16 cellular contexts compared by ENCODE assay signal in the genomic region with DNA sequence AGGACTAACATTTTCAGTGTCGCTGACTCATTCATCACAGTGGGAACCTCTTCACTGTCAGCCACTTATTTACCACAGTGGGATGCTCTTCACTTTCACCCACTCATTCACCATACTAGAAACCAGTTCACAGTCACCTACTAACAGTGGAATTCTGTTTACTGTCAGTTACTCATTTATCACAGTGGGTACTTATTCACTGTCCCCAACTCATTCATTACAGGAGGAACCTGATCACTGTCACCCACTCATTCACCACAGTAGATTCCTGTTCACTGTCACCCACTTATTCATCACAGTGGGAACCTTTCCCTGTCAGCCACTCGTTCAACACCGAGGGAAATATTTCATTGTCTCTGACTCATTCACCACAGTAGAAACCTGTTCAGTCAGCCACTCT. TPM values are rescaled to one million over a fixed set of nuclear protein-coding genes. Genes with fewer than 3 reads are reported as not detected.
DNase-seq lines count a peak whose midpoint lies in the region; ATAC-seq, FAIRE-seq and TF ChIP-seq lines count a peak whose summit lies in the region.
"Had no signal": no experiment of that assay in that cellular context is flagged by ENCODE, and none has a peak within 500 bp of the region (broad histone marks: within the 10 kb centered on the region; RNA-seq: fewer than 3 reads in every experiment).

No MANE protein-coding gene starts in this region.

- peaks cover 48% of the 10 kb centered on the region for H3K36me3 Mint-ChIP-seq in activated CD8-positive, alpha-beta T cell treated with anti-CD3 and anti-CD28 coated beads for 36 hours (ENCODE audit: low read depth)
- peaks cover 4% of the 10 kb centered on the region for H3K36me3 Mint-ChIP-seq in activated CD8-positive, alpha-beta T cell treated with anti-CD3 and anti-CD28 coated beads, Interleukin-2, amount 10 ng/mL, durations not matched to agents 7 days and 5 days (ENCODE audit: low read depth)
- peaks cover 52% of the 10 kb centered on the region for H3K36me3 Mint-ChIP-seq in activated naive CD8-positive, alpha-beta T cell
- H3K36me3 Mint-ChIP-seq in activated naive CD8-positive, alpha-beta T cell treated with anti-CD3 and anti-CD28 coated beads, Interleukin-2, amount 50 U/mL, for 24 hours (ENCODE audit: low read depth): peaks cover 76% of the 10 kb centered on the region

- H3K9me3 Mint-ChIP-seq in activated CD8-positive, alpha-beta T cell treated with anti-CD3 and anti-CD28 coated beads for 36 hours: peaks cover 72% of the 10 kb centered on the region
- peaks cover 23% of the 10 kb centered on the region for H3K9me3 Mint-ChIP-seq in activated CD8-positive, alpha-beta T cell treated with anti-CD3 and anti-CD28 coated beads, Interleukin-2, amount 10 ng/mL, durations not matched to agents 7 days and 5 days (ENCODE audit: insufficient read depth)
- H3K9me3 Mint-ChIP-seq in activated naive CD8-positive, alpha-beta T cell (ENCODE audit: low read depth): peaks cover 66% of the 10 kb centered on the region
- H3K9me3 Mint-ChIP-seq in activated naive CD8-positive, alpha-beta T cell treated with anti-CD3 and anti-CD28 coated beads, Interleukin-2, amount 50 U/mL, for 24 hours: peaks cover 83% of the 10 kb centered on the region

- H3K27ac Mint-ChIP-seq in activated CD8-positive, alpha-beta T cell treated with anti-CD3 and anti-CD28 coated beads for 36 hours: no peak overlapping the region
- H3K27ac Mint-ChIP-seq in activated CD8-positive, alpha-beta T cell treated with anti-CD3 and anti-CD28 coated beads, Interleukin-2, amount 10 ng/mL, durations not matched to agents 7 days and 5 days: no peak overlapping the region
- peak overlapping the region; percentile 56 for H3K27ac Mint-ChIP-seq in activated naive CD8-positive, alpha-beta T cell
- no peak overlapping the region for H3K27ac Mint-ChIP-seq in activated naive CD8-positive, alpha-beta T cell treated with anti-CD3 and anti-CD28 coated beads, Interleukin-2, amount 50 U/mL, for 24 hours
- H3K27ac Mint-ChIP-seq: CD4-positive, CD25-positive, alpha-beta regulatory T cell had no signal

- peak; percentile 34 for ATAC-seq in activated CD8-positive, alpha-beta T cell treated with anti-CD3 and anti-CD28 coated beads for 36 hours
- ATAC-seq in activated CD8-positive, alpha-beta T cell treated with anti-CD3 and anti-CD28 coated beads, Interleukin-2, amount 10 ng/mL, durations not matched to agents 7 days and 5 days: no peak
- ATAC-seq in activated naive CD8-positive, alpha-beta T cell treated with anti-CD3 and anti-CD28 coated beads, Interleukin-2, amount 50 U/mL, for 24 hours: no peak
- ATAC-seq: HCT116, HepG2 had no signal

- no peak overlapping the region for H3K4me3 Mint-ChIP-seq in activated CD8-positive, alpha-beta T cell treated with anti-CD3 and anti-CD28 coated beads for 36 hours
- H3K4me3 Mint-ChIP-seq in activated CD8-positive, alpha-beta T cell treated with anti-CD3 and anti-CD28 coated beads, Interleukin-2, amount 10 ng/mL, durations not matched to agents 7 days and 5 days: no peak overlapping the region
- no peak overlapping the region for H3K4me3 Mint-ChIP-seq in activated naive CD8-positive, alpha-beta T cell
- no peak overlapping the region for H3K4me3 Mint-ChIP-seq in activated naive CD8-positive, alpha-beta T cell treated with anti-CD3 and anti-CD28 coated beads, Interleukin-2, amount 50 U/mL, for 24 hours

- intact Hi-C loops in activated CD8-positive, alpha-beta T cell treated with anti-CD3 and anti-CD28 coated beads for 36 hours (cut with micrococcal nuclease): no loop called here

- CTCF ChIA-PET in activated CD8-positive, alpha-beta T cell treated with anti-CD3 and anti-CD28 coated beads for 36 hours (lab: Charles Lee): no interaction called here
- CTCF ChIA-PET in activated CD8-positive, alpha-beta T cell treated with anti-CD3 and anti-CD28 coated beads, Interleukin-2, amount 10 ng/mL, durations not matched to agents 7 days and 5 days (lab: Charles Lee): no interaction called here

- no peak for FAIRE-seq in GM12891 (lab: Jason Lieb, UNC)
- FAIRE-seq: GM18507, H54, HepG2 had no signal

- H3K4me1 Mint-ChIP-seq in activated CD8-positive, alpha-beta T cell treated with anti-CD3 and anti-CD28 coated beads for 36 hours (ENCODE audit: low read depth): no peaks in the 10 kb centered on the region
- no peaks in the 10 kb centered on the region for H3K4me1 Mint-ChIP-seq in activated CD8-positive, alpha-beta T cell treated with anti-CD3 and anti-CD28 coated beads, Interleukin-2, amount 10 ng/mL, durations not matched to agents 7 days and 5 days (ENCODE audit: low read depth)
- no peaks in the 10 kb centered on the region for H3K4me1 Mint-ChIP-seq in activated naive CD8-positive, alpha-beta T cell (ENCODE audit: low read depth)
- peaks cover 2% of the 10 kb centered on the region for H3K4me1 Mint-ChIP-seq in activated naive CD8-positive, alpha-beta T cell treated with anti-CD3 and anti-CD28 coated beads, Interleukin-2, amount 50 U/mL, for 24 hours

- DNase-seq in activated CD8-positive, alpha-beta T cell treated with anti-CD3 and anti-CD28 coated beads for 36 hours: no peak
- DNase-seq in activated CD8-positive, alpha-beta T cell treated with anti-CD3 and anti-CD28 coated beads, Interleukin-2, amount 10 ng/mL, durations not matched to agents 7 days and 5 days: no peak
- no peak for DNase-seq in activated naive CD8-positive, alpha-beta T cell treated with anti-CD3 and anti-CD28 coated beads, Interleukin-2, amount 50 U/mL, for 24 hours
- DNase-seq in epithelial cell of esophagus (ENCODE audit: low read depth) (peak; percentile 22), GM12891 (ENCODE audit: insufficient read length, low spot score) (no peak), MV-4-11 (lab: John Stamatoyannopoulos, UW) (no peak)
- DNase-seq: ACHN; CD4-positive, CD25-positive, alpha-beta regulatory T cell; DMS53; GM23248 had no signal

- TF ChIP-seq POLR2A in GM12891 (IDR thresholded peaks at IDR 0.05; ENCODE audit: low read depth, low read length): no peak

- no peak overlapping the region for H3K4me3 ChIP-seq in epithelial cell of esophagus (ENCODE audit: low read length)
- H3K4me3 ChIP-seq: BLaER1 treated with 17β-estradiol and CSF1 and Interleukin-3, amounts not matched to agents 10 nM and 100 nM; GM23248 had no signal

- peaks cover 20% of the 10 kb centered on the region for H3K27me3 Mint-ChIP-seq in activated CD8-positive, alpha-beta T cell treated with anti-CD3 and anti-CD28 coated beads for 36 hours
- H3K27me3 Mint-ChIP-seq in activated CD8-positive, alpha-beta T cell treated with anti-CD3 and anti-CD28 coated beads, Interleukin-2, amount 10 ng/mL, durations not matched to agents 7 days and 5 days (ENCODE audit: low read depth): no peaks in the 10 kb centered on the region
- peaks cover 53% of the 10 kb centered on the region for H3K27me3 Mint-ChIP-seq in activated naive CD8-positive, alpha-beta T cell
- H3K27me3 Mint-ChIP-seq in activated naive CD8-positive, alpha-beta T cell treated with anti-CD3 and anti-CD28 coated beads, Interleukin-2, amount 50 U/mL, for 24 hours: peaks cover 28% of the 10 kb centered on the region

- no peak for TF ChIP-seq CTCF in activated CD8-positive, alpha-beta T cell treated with anti-CD3 and anti-CD28 coated beads for 36 hours (IDR thresholded peaks at IDR 0.05)
- TF ChIP-seq CTCF in epithelial cell of esophagus (IDR thresholded peaks at IDR 0.05; ENCODE audit: insufficient read depth, low read depth, low read length, missing control alignments): no peak

- POLR2A ChIA-PET in activated CD8-positive, alpha-beta T cell treated with anti-CD3 and anti-CD28 coated beads for 36 hours (lab: Charles Lee): no interaction called here
- POLR2A ChIA-PET in activated CD8-positive, alpha-beta T cell treated with anti-CD3 and anti-CD28 coated beads, Interleukin-2, amount 10 ng/mL, durations not matched to agents 7 days and 5 days (lab: Charles Lee): no interaction called here

TF ChIP-seq in GM12891, 5 proteins besides CTCF, POLR2A, EP300 and RAD21:
- no peak for TF ChIP-seq PAX5 (IDR thresholded peaks at IDR 0.05; ENCODE audit: insufficient read depth, low read length, severe bottlenecking)
- no peak for TF ChIP-seq POU2F2 (IDR thresholded peaks at IDR 0.05; ENCODE audit: low read depth, low read length)
- TF ChIP-seq TAF1 (IDR thresholded peaks at IDR 0.05; ENCODE audit: low read depth, low read length): no peak
- no peak for TF ChIP-seq POLR2AphosphoS5 (IDR thresholded peaks at IDR 0.05; ENCODE audit: low read depth, low read length)
- no peak for TF ChIP-seq SPI1 (IDR thresholded peaks at IDR 0.05; ENCODE audit: low read depth, low read length)
TF ChIP-seq in GM12891: peak in this region for 0.

RNA-seq across cellular contexts. Expression of a gene that starts 10.1 kb away (rescaled TPM):
- 10 to 100 TPM; 17.6 to 18.6 TPM for total RNA-seq in activated CD8-positive, alpha-beta T cell treated with anti-CD3 and anti-CD28 coated beads for 36 hours
- total RNA-seq in activated CD8-positive, alpha-beta T cell treated with anti-CD3 and anti-CD28 coated beads, Interleukin-2, amount 10 ng/mL, durations not matched to agents 7 days and 5 days: 10 to 100 TPM; 24.6 to 24.7 TPM
- polyA plus RNA-seq in GM12891 (2012; ENCODE audit: low read depth, missing spikeins): 10.9 TPM
